Comparison of ENCODE assay signal across 8 cellular contexts in genomic region chr16:3716831-3717234, GRCh38. TPM values are rescaled to one million over a fixed set of nuclear protein-coding genes. Genes with fewer than 3 reads are reported as not detected.
DNase-seq lines count a peak whose midpoint lies in the region; ATAC-seq and TF ChIP-seq lines count a peak whose summit lies in the region.

No MANE protein-coding gene starts in this region.

- DNase-seq in DMS79 (lab: John Stamatoyannopoulos, UW) (peak; percentile 24), epithelial cell of prostate (ENCODE audit: low read depth, low spot score) (no peak), tibial artery (no peak), ecto neural progenitor cell (ENCODE audit: low spot score) (no peak)
- DNase-seq in activated CD4-positive, CD25-positive, alpha-beta regulatory T cell treated with anti-CD3 and anti-CD28 coated beads, Interleukin-2, amount 50 U/mL, for 16 hours (ENCODE audit: low read depth, low spot score): peak; percentile 5
- DNase-seq in natural killer cell treated with Interleukin-12 subunit alpha and Interleukin-12 subunit beta and Interleukin-15 and Interleukin-18, amount 100 ng/mL, for 72 hours (ENCODE audit: low spot score): no peak

- H3K27ac ChIP-seq in epithelial cell of prostate (peak overlapping the region; percentile 46), tibial artery (peak overlapping the region; percentile 90 to 92)

- ATAC-seq in GM21381 (IDR thresholded peaks at IDR 0.05; ENCODE audit: unreplicated experiment): peak; percentile 23
- ATAC-seq in natural killer cell treated with Interleukin-12 subunit alpha and Interleukin-12 subunit beta and Interleukin-15 and Interleukin-18, amount 100 ng/mL, for 72 hours: peak; percentile 2 to 49

- no peaks in the 10 kb centered on the region for H3K36me3 Mint-ChIP-seq in natural killer cell treated with Interleukin-12 subunit alpha and Interleukin-12 subunit beta and Interleukin-15 and Interleukin-18, amount 100 ng/mL, for 72 hours

- H3K4me3 Mint-ChIP-seq in natural killer cell treated with Interleukin-12 subunit alpha and Interleukin-12 subunit beta and Interleukin-15 and Interleukin-18, amount 100 ng/mL, for 72 hours: peak overlapping the region; percentile 84

- peak overlapping the region; percentile 62 to 89 for H3K27ac Mint-ChIP-seq in natural killer cell treated with Interleukin-12 subunit alpha and Interleukin-12 subunit beta and Interleukin-15 and Interleukin-18, amount 100 ng/mL, for 72 hours

- intact Hi-C loops in tibial artery (cut with DNase I; ENCODE audit: low total_unique reads): no loop called here

- TF ChIP-seq EP300 in Ishikawa (IDR thresholded peaks at IDR 0.05; ENCODE audit: borderline replicate concordance): no peak

- peaks cover 0 to 15% (median 12%) of the 10 kb centered on the region in 4 donors for H3K4me1 ChIP-seq in tibial artery

- H3K27me3 Mint-ChIP-seq in natural killer cell treated with Interleukin-12 subunit alpha and Interleukin-12 subunit beta and Interleukin-15 and Interleukin-18, amount 100 ng/mL, for 72 hours: no peaks in the 10 kb centered on the region

- H3K4me3 ChIP-seq in tibial artery: peak overlapping the region; percentile 97 to 99

- no peaks in the 10 kb centered on the region for H3K9me3 ChIP-seq in tibial artery

- H3K27me3 ChIP-seq in tibial artery: no peaks in the 10 kb centered on the region

- H3K9me3 Mint-ChIP-seq in natural killer cell treated with Interleukin-12 subunit alpha and Interleukin-12 subunit beta and Interleukin-15 and Interleukin-18, amount 100 ng/mL, for 72 hours: no peaks in the 10 kb centered on the region

- H3K36me3 ChIP-seq in tibial artery: peaks cover 4 to 15% (median 7%) of the 10 kb centered on the region in 3 donors

- no peak for TF ChIP-seq CTCF in tibial artery (IDR thresholded peaks at IDR 0.05)

- TF ChIP-seq RAD21 in Ishikawa (IDR thresholded peaks at IDR 0.05; ENCODE audit: low read depth): no peak

- H3K4me1 Mint-ChIP-seq in natural killer cell treated with Interleukin-12 subunit alpha and Interleukin-12 subunit beta and Interleukin-15 and Interleukin-18, amount 100 ng/mL, for 72 hours (ENCODE audit: low read depth in 2 of 2): peaks cover 14 to 21% of the 10 kb centered on the region in 2 donors

TF ChIP-seq in Ishikawa, 13 proteins besides CTCF, POLR2A, EP300 and RAD21:
- TF ChIP-seq TAF1 (IDR thresholded peaks at IDR 0.05; ENCODE audit: low read depth) (peak; percentile 13; the same call in 1 of the 2 replicates), MAX (IDR thresholded peaks at IDR 0.05) (peak; percentile 65), FOXM1 (IDR thresholded peaks at IDR 0.05; ENCODE audit: borderline replicate concordance, low read depth) (no peak), ZBTB7A (IDR thresholded peaks at IDR 0.05; ENCODE audit: low read depth) (0 out of 2 replicates have a peak, but pooled peaks have one; percentile 48)
TF ChIP-seq in Ishikawa: peak in this region for 3.

RNA-seq across cellular contexts. Expression of gene TRAP1, which starts 0.5 kb away (rescaled TPM):
- 100 to 1,000 TPM; 105 to 257 TPM for total RNA-seq in natural killer cell treated with Interleukin-12 subunit alpha and Interleukin-12 subunit beta and Interleukin-15 and Interleukin-18, amount 100 ng/mL, for 72 hours

Comparison
In these comparisons a context has a peak if more than half of its experiments do, and no peak if none do; other contexts are left out.
1. DNase-seq: peak in DMS79 (single experiment) and activated CD4-positive, CD25-positive, alpha-beta regulatory T cell treated with anti-CD3 and anti-CD28 coated beads, Interleukin-2, amount 50 U/mL, for 16 hours (single experiment); none in epithelial cell of prostate (single experiment), natural killer cell treated with Interleukin-12 subunit alpha and Interleukin-12 subunit beta and Interleukin-15 and Interleukin-18, amount 100 ng/mL, for 72 hours (single experiment), tibial artery (0 of 2) and ecto neural progenitor cell (single experiment).